ENCODE assay signal across 17 cellular contexts in genomic region chr7:54940748-54941147, GRCh38.
DNase-seq lines count a peak whose midpoint lies in the region; ATAC-seq, FAIRE-seq and TF ChIP-seq lines count a peak whose summit lies in the region.
"Had no signal": no experiment of that assay in that cellular context is flagged by ENCODE, and none has a peak within 500 bp of the region (broad histone marks: within the 10 kb centered on the region; RNA-seq: fewer than 3 reads in every experiment).

No MANE protein-coding gene starts in this region.

- intact Hi-C loops in PC-3 (cut with micrococcal nuclease): no loop called here

- no peak overlapping the region for H2BK20ac ChIP-seq in H1 (ENCODE audit: low read length)

- H3K23me2 ChIP-seq in H1 (ENCODE audit: low read depth, low read length): no peaks in the 10 kb centered on the region

- H2AFZ ChIP-seq in PC-3 (ENCODE audit: low read length) (0 out of 2 replicates have a peak overlapping the region, but pooled peaks have one; percentile 4), H1 (ENCODE audit: low read length) (peak overlapping the region; percentile 76), keratinocyte (ENCODE audit: control insufficient read depth, low read length) (no peak overlapping the region)

- FAIRE-seq in H1 (lab: Jason Lieb, UNC) (no peak), keratinocyte (lab: Jason Lieb, UNC) (peak; percentile 67)
- FAIRE-seq: GM12891 had no signal

- H2BK120ac ChIP-seq in H1 (replicated peaks; ENCODE audit: low read depth, low read length): no peak overlapping the region

- no peak overlapping the region for H4K5ac ChIP-seq in H1 (ENCODE audit: insufficient read length, low read depth, low read length)

- no peak for TF ChIP-seq POLR2A in H1 (IDR thresholded peaks at IDR 0.05; ENCODE audit: control extremely low read depth in 1 of 2, low read depth in 2 of 2, low read length in 2 of 2)

- TF ChIP-seq EP300 in H1 (IDR thresholded peaks at IDR 0.05; ENCODE audit: borderline replicate concordance in 1 of 2, low read depth in 2 of 2, low read length in 2 of 2): no peak

- no peak for TF ChIP-seq RAD21 in H1 (IDR thresholded peaks at IDR 0.05 in 1 of 2, conservative IDR thresholded peaks at IDR 0.05 in 1 of 2; ENCODE audit: low read depth in 2 of 2, low read length in 2 of 2)

- H3K18ac ChIP-seq in H1 (ENCODE audit: extremely low read depth, low read length): no peak overlapping the region

- H3K4me3 ChIP-seq in PC-3 (ENCODE audit: low read length) (no peak overlapping the region), H1 (ENCODE audit: extremely low read depth in 1 of 4, insufficient read depth in 2 of 4, low read depth in 3 of 4, low read length in 4 of 4) (no peak overlapping the region), keratinocyte (ENCODE audit: control insufficient read depth in 2 of 3, extremely low read depth in 1 of 3, insufficient read depth in 2 of 3, low read depth in 1 of 3, low read length in 3 of 3) (no peak overlapping the region)

- WGBS in H1 (ENCODE audit: extremely low coverage in 1 of 2, insufficient coverage in 1 of 2, insufficient read length in 1 of 2, insufficient replicate concordance in 2 of 2, low coverage in 1 of 2, low lambda C conversion rate in 2 of 2, missing lambda C conversion rate in 1 of 2), 2 experiments: 91% methylated on average over 3 of the region's 3 CpGs; no CpG with 5 or more reads in 1 of the 2 experiments

- POLR2A ChIA-PET in PC-3 (lab: Charles Lee; ENCODE audit: unreplicated experiment): no interaction called here
- POLR2A ChIA-PET in H1 (lab: Charles Lee; ENCODE audit: partially characterized antibody): no interaction called here

- peak overlapping the region; percentile 57 for H3K27ac ChIP-seq in PC-3 (ENCODE audit: low read length)
- no peak overlapping the region for H3K27ac ChIP-seq in H1 (ENCODE audit: low read depth, low read length)
- no peak overlapping the region for H3K27ac ChIP-seq in keratinocyte (ENCODE audit: control insufficient read depth, insufficient read depth, low read length)

- TF ChIP-seq CTCF in PC-3 (conservative IDR thresholded peaks at IDR 0.05; ENCODE audit: low read depth, low read length) (no peak), H1 (IDR thresholded peaks at IDR 0.05; ENCODE audit: control extremely low read depth in 1 of 3, insufficient read depth in 1 of 3, low read depth in 1 of 3, low read length in 3 of 3) (no peak), keratinocyte (optimal IDR thresholded peaks at IDR 0.05 in 1 of 3, IDR thresholded peaks at IDR 0.05 in 1 of 3, conservative IDR thresholded peaks at IDR 0.05 in 1 of 3; ENCODE audit: extremely low read depth in 1 of 3, insufficient read depth in 2 of 3, low read length in 3 of 3) (no peak), GM13977 (IDR thresholded peaks at IDR 0.05; ENCODE audit: extremely low read depth, insufficient read depth, missing control alignments) (no peak)

- H2BK15ac ChIP-seq in H1 (ENCODE audit: low read length): no peak overlapping the region

- H3K4ac ChIP-seq in H1 (replicated peaks; ENCODE audit: insufficient read length, low read depth, low read length): no peak overlapping the region

- H3K56ac ChIP-seq in H1 (replicated peaks; ENCODE audit: insufficient read length, low read depth, low read length): no peak overlapping the region

- H3K36me3 ChIP-seq in PC-3 (ENCODE audit: low read depth, low read length) (no peaks in the 10 kb centered on the region), H1 (ENCODE audit: control insufficient read depth in 2 of 4, insufficient read depth in 4 of 4, low read length in 3 of 4) (no peaks in the 10 kb centered on the region), keratinocyte (ENCODE audit: control insufficient read depth in 2 of 2, extremely low read depth in 1 of 2, insufficient read depth in 2 of 2, low read length in 2 of 2) (no peaks in the 10 kb centered on the region)

- dilution Hi-C loops in keratinocyte (cut with MboI; ENCODE audit: extremely low pct_ligation_motif_present, low sequenced_read_pairs): no loop called here

- no peaks in the 10 kb centered on the region for H3K27me3 ChIP-seq in PC-3 (ENCODE audit: low read length)
- no peaks in the 10 kb centered on the region for H3K27me3 ChIP-seq in H1 (replicated peaks in 1 of 4; ENCODE audit: control insufficient read depth in 3 of 4, extremely low read depth in 1 of 4, insufficient read depth in 3 of 4, low read length in 3 of 4)
- no peaks in the 10 kb centered on the region for H3K27me3 ChIP-seq in keratinocyte (ENCODE audit: control insufficient read depth, extremely low read depth, insufficient read depth, low read length)

- peak; percentile 66 for DNase-seq in PC-3
- DNase-seq in H1 (ENCODE audit: low read depth in 1 of 2, low spot score in 2 of 2): no peak
- DNase-seq in keratinocyte (ENCODE audit: low read depth, low spot score): no peak
- no peak for DNase-seq in RKO (ENCODE audit: low spot score)
- DNase-seq in GM13977 (ENCODE audit: low spot score): no peak
- no peak for DNase-seq in NK-92 (lab: John Stamatoyannopoulos, UW; ENCODE audit: unreplicated experiment)
- DNase-seq: C1 segment of cervical spinal cord; Calu3; CD4-positive, alpha-beta memory T cell; COR-L47; DMS53; DMS79 treated with DMSO at 0.1 percent for 48 hours; GF-D8; GOT3; H9 had no signal

- H4K91ac ChIP-seq in H1 (replicated peaks; ENCODE audit: insufficient read length, low read length): no peak overlapping the region

- CTCF ChIA-PET in PC-3 (lab: Charles Lee): no interaction called here
- CTCF ChIA-PET in H1 (lab: Charles Lee; ENCODE audit: partially characterized antibody): interaction anchor here (0.7 kb wide), 1 partner anchor 123 kb away, joined by 3 read pairs; no protein-coding TSS in a partner anchor

- BruUV-seq in PC-3 (replicated peaks; lab: Mats Ljungman, UMichigan): no TSS peak

- no peaks in the 10 kb centered on the region for H3K9me1 ChIP-seq in keratinocyte (ENCODE audit: control insufficient read depth, extremely low read depth, insufficient read depth, low read length)

- H3K79me1 ChIP-seq in H1 (ENCODE audit: low read depth, low read length): no peaks in the 10 kb centered on the region

- no peak overlapping the region for H2AK5ac ChIP-seq in H1 (ENCODE audit: low read depth, low read length)

- in situ Hi-C loops in GM13977 (cut with MboI; ENCODE audit: low pct_unique_long_range_greater_than_20kb, low sequenced_read_pairs, unreplicated experiment): no loop called here

- no peak overlapping the region for H2BK12ac ChIP-seq in H1 (ENCODE audit: low read depth, low read length)

- no peak overlapping the region for H3K14ac ChIP-seq in H1 (ENCODE audit: insufficient read length)

- H3K4me2 ChIP-seq in PC-3 (ENCODE audit: low read length) (no peak overlapping the region), H1 (ENCODE audit: insufficient read depth in 1 of 2, low read depth in 2 of 2, low read length in 2 of 2) (no peak overlapping the region), keratinocyte (ENCODE audit: control insufficient read depth, extremely low read depth, insufficient read depth, low read depth, low read length) (no peak overlapping the region)

- H3K4me1 ChIP-seq in PC-3 (ENCODE audit: insufficient read depth, low read length) (no peaks in the 10 kb centered on the region), H1 (replicated peaks in 1 of 4; ENCODE audit: control insufficient read depth in 3 of 4, insufficient read depth in 4 of 4, low read length in 3 of 4) (no peaks in the 10 kb centered on the region), keratinocyte (ENCODE audit: control insufficient read depth, extremely low read depth, insufficient read depth, low read length) (peaks cover 6% of the 10 kb centered on the region)

- H3K79me2 ChIP-seq in PC-3 (ENCODE audit: low read length) (no peaks in the 10 kb centered on the region), H1 (ENCODE audit: control insufficient read depth in 1 of 2, insufficient read depth in 2 of 2, low read length in 2 of 2) (no peaks in the 10 kb centered on the region), keratinocyte (ENCODE audit: control insufficient read depth, insufficient read depth, low read length) (no peaks in the 10 kb centered on the region)

- H3F3A ChIP-seq in PC-3 (ENCODE audit: low read length, unreplicated experiment): no peaks in the 10 kb centered on the region

- H3K9ac ChIP-seq in PC-3 (ENCODE audit: low read length) (0 out of 2 replicates have a peak overlapping the region, but pooled peaks have one; percentile 2), H1 (replicated peaks in 1 of 4; ENCODE audit: extremely low read depth in 1 of 4, low read depth in 3 of 4, low read length in 3 of 4) (no peak overlapping the region), keratinocyte (ENCODE audit: control insufficient read depth, extremely low read depth, insufficient read depth, low read length) (no peak overlapping the region)

- H4K20me1 ChIP-seq in PC-3 (ENCODE audit: low read length) (no peaks in the 10 kb centered on the region), H1 (replicated peaks in 1 of 2; ENCODE audit: control insufficient read depth in 1 of 2, insufficient read depth in 2 of 2, low read length in 2 of 2) (no peaks in the 10 kb centered on the region), keratinocyte (ENCODE audit: control insufficient read depth, extremely low read depth, insufficient read depth, low read length) (no peaks in the 10 kb centered on the region)

- no peak overlapping the region for H2BK5ac ChIP-seq in H1 (ENCODE audit: low read depth, low read length)

- peak; percentile 81 for ATAC-seq in PC-3
- ATAC-seq: HCT116 had no signal

- 0 out of 2 replicates have a peak, but pooled peaks cover 3% of the 10 kb centered on the region for H3K9me2 ChIP-seq in PC-3 (replicated peaks; ENCODE audit: low read length)

- H3K23ac ChIP-seq in H1 (ENCODE audit: insufficient read length): no peak overlapping the region

- no peak overlapping the region for H4K8ac ChIP-seq in H1 (ENCODE audit: extremely low read depth, insufficient read depth, low read length)

- no peaks in the 10 kb centered on the region for H3K9me3 ChIP-seq in PC-3 (ENCODE audit: low read length)
- no peaks in the 10 kb centered on the region for H3K9me3 ChIP-seq in H1 (ENCODE audit: insufficient read depth in 2 of 2, low read depth in 1 of 2, low read length in 1 of 2)
- no peaks in the 10 kb centered on the region for H3K9me3 ChIP-seq in keratinocyte (ENCODE audit: control insufficient read depth, low read depth, low read length)

TF ChIP-seq in H1, 55 proteins besides CTCF, POLR2A, EP300 and RAD21 (continues in another document):
- no peak for TF ChIP-seq TAF1 (IDR thresholded peaks at IDR 0.05; ENCODE audit: low read depth, low read length)
- TF ChIP-seq, protein P1, sequence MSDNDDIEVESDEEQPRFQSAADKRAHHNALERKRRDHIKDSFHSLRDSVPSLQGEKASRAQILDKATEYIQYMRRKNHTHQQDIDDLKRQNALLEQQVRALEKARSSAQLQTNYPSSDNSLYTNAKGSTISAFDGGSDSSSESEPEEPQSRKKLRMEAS (IDR thresholded peaks at IDR 0.05): no peak
- no peak for TF ChIP-seq RXRA (IDR thresholded peaks at IDR 0.05; ENCODE audit: insufficient read depth, low read depth, low read length)
- TF ChIP-seq SAP30 (IDR thresholded peaks at IDR 0.05; ENCODE audit: insufficient read depth, insufficient replicate concordance, low read length): no peak
- TF ChIP-seq RNF2 (IDR thresholded peaks at IDR 0.05; ENCODE audit: borderline replicate concordance, low read depth, low read length, missing control alignments, poor library complexity, severe bottlenecking): no peak
- no peak for TF ChIP-seq SRF (IDR thresholded peaks at IDR 0.05; ENCODE audit: low read depth, low read length)
